In the genomic region with DNA sequence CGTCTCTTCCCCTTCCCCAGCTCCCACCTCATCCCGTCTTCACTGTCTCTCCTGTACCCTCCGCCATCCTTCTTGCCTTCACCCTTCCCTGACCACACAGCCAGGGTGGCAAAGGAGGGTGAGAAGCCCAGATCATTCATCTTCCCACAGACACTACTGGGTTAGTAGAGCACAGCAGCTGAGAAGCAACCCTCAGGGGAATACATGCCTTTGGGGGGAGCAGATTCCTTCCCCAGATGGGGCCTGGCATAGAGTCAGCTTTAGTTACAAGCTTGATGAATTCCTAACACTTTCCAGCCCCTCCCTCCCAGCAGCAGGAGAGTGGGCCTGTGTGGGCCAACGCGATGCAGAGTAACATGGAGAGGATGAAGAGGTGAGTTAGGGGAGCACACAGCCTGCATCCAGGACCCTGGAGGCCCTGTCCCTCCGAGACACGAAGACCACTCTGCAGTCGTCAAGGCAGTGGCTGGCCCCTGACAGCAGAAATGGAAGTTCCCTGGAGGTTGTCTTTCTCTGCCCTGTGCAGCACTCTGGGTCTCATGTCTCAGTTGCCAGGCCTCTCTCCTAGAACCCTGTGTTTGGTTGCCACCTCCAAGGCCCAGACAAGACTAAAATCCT, we compare ENCODE assay signal across 12 cellular contexts. TPM values are rescaled to one million over a fixed set of nuclear protein-coding genes. Genes with fewer than 3 reads are reported as not detected.
DNase-seq lines count a peak whose midpoint lies in the region; ATAC-seq and TF ChIP-seq lines count a peak whose summit lies in the region.
"Had no signal": no experiment of that assay in that cellular context is flagged by ENCODE, and none has a peak within 500 bp of the region (broad histone marks: within the 10 kb centered on the region; RNA-seq: fewer than 3 reads in every experiment).

No MANE protein-coding gene starts in this region.

- H3K36me3 Mint-ChIP-seq in activated B cell treated with CpG ODN at 0.5 μM for 24 hours (ENCODE audit: low read depth): no peaks in the 10 kb centered on the region

- H3K79me1 ChIP-seq in mesendoderm (ENCODE audit: low read length): no peaks in the 10 kb centered on the region

- H2BK120ac ChIP-seq in mesendoderm (ENCODE audit: low read depth, low read length): no peak overlapping the region

- H3K27ac ChIP-seq in A673 (ENCODE audit: low read depth, low read length, poor library complexity, severe bottlenecking) (peak overlapping the region; percentile 29), mesendoderm (ENCODE audit: low read depth, low read length) (no peak overlapping the region)

- POLR2A ChIA-PET in A673 (lab: Charles Lee; ENCODE audit: low non-redundant PET): no interaction called here
- POLR2A ChIA-PET in activated B cell treated with CpG ODN at 0.5 μM for 24 hours (lab: Charles Lee): interaction anchor here (0.6 to 31.2 kb wide), 3 partner anchors 15 to 1999 kb away, joined by 5 to 1942 read pairs (median 1136); partner anchors contain the start of gene BTG2

- H3K4me3 Mint-ChIP-seq in activated B cell treated with CpG ODN at 0.5 μM for 24 hours: peak overlapping the region; percentile 21

- CTCF ChIA-PET in A673 (lab: Charles Lee) (no interaction called here), activated B cell treated with CpG ODN at 0.5 μM for 24 hours (lab: Charles Lee) (interaction anchor here (0.6 to 2.3 kb wide), 4 partner anchors 10 to 44 kb away, joined by 3 to 9 read pairs (median 4); no protein-coding TSS in a partner anchor)

- no peak overlapping the region for H2BK5ac ChIP-seq in mesendoderm (ENCODE audit: low read length)

- H3K79me2 ChIP-seq in mesendoderm (ENCODE audit: control insufficient read depth, insufficient read depth, low read length): no peaks in the 10 kb centered on the region

- no peaks in the 10 kb centered on the region for H3K27me3 Mint-ChIP-seq in activated B cell treated with CpG ODN at 0.5 μM for 24 hours

- intact Hi-C loops in A673 (cut with micrococcal nuclease; ENCODE audit: unreplicated experiment) (no loop called here), activated B cell treated with CpG ODN at 0.5 μM for 24 hours (cut with micrococcal nuclease) (no loop called here)

- DNase-seq in A673 (ENCODE audit: low spot score) (peak; percentile 55), EH (ENCODE audit: low read depth) (peak; percentile 66), activated B cell treated with CpG ODN at 0.5 μM for 24 hours (no peak), mesendoderm (no peak), DMS79 treated with DMSO at 0.1 percent for 48 hours (lab: John Stamatoyannopoulos, UW) (no peak), T1000 (lab: John Stamatoyannopoulos, UW) (no peak), middle frontal gyrus (ENCODE audit: extremely low spot score, low spot score) (no peak)
- DNase-seq: cortex of kidney, foreskin fibroblast, T-helper 9 cell had no signal

- H3K4me1 Mint-ChIP-seq in activated B cell treated with CpG ODN at 0.5 μM for 24 hours: peaks cover 95% of the 10 kb centered on the region

- H3K18ac ChIP-seq in mesendoderm (ENCODE audit: low read length): no peak overlapping the region

- H3K4me1 ChIP-seq in A673 (ENCODE audit: insufficient read depth, low read length, poor library complexity, severe bottlenecking): peaks cover 21% of the 10 kb centered on the region
- peaks cover 10% of the 10 kb centered on the region for H3K4me1 ChIP-seq in mesendoderm (ENCODE audit: control insufficient read depth, low read depth, low read length)

- H3K4ac ChIP-seq in mesendoderm (ENCODE audit: low read depth, low read length): no peak overlapping the region

- no peak overlapping the region for H3K56ac ChIP-seq in mesendoderm (ENCODE audit: low read length)

- peak overlapping the region; percentile 57 for H3K23ac ChIP-seq in mesendoderm (ENCODE audit: low read length)

- no peaks in the 10 kb centered on the region for H3K36me3 ChIP-seq in A673 (ENCODE audit: insufficient read depth, low read length, poor library complexity, severe bottlenecking)
- no peaks in the 10 kb centered on the region for H3K36me3 ChIP-seq in mesendoderm (ENCODE audit: control insufficient read depth, insufficient read depth, low read length)

- no peak overlapping the region for H3K9ac ChIP-seq in mesendoderm (ENCODE audit: low read length)

- no peak overlapping the region for H2BK15ac ChIP-seq in mesendoderm (replicated peaks; ENCODE audit: low read depth)

- H4K8ac ChIP-seq in mesendoderm (ENCODE audit: low read depth, low read length): no peak overlapping the region

- no peaks in the 10 kb centered on the region for H3K9me3 Mint-ChIP-seq in activated B cell treated with CpG ODN at 0.5 μM for 24 hours

- TF ChIP-seq CTCF in A673 (conservative IDR thresholded peaks at IDR 0.05; ENCODE audit: low read depth, low read length) (no peak), activated B cell treated with CpG ODN at 0.5 μM for 24 hours (IDR thresholded peaks at IDR 0.05) (no peak)

- no peaks in the 10 kb centered on the region for H3K27me3 ChIP-seq in A673 (replicated peaks; ENCODE audit: insufficient read depth, low read depth, low read length, poor library complexity)
- H3K27me3 ChIP-seq in mesendoderm (ENCODE audit: insufficient read depth, low read length, poor library complexity): no peaks in the 10 kb centered on the region

- H2AK5ac ChIP-seq in mesendoderm (ENCODE audit: low read length): no peak overlapping the region

- H3K27ac Mint-ChIP-seq in activated B cell treated with CpG ODN at 0.5 μM for 24 hours: peak overlapping the region; percentile 91

- no CpG with 5 or more reads among the region's 8 CpGs for WGBS in mesendoderm (ENCODE audit: extremely low coverage, insufficient coverage, low lambda C conversion rate)

- H3K4me2 ChIP-seq in mesendoderm (ENCODE audit: low read length): no peak overlapping the region

- no peak overlapping the region for H4K5ac ChIP-seq in mesendoderm (ENCODE audit: low read length)

- BruUV-seq in A673 (replicated peaks; lab: Mats Ljungman, UMichigan): no TSS peak

- ATAC-seq in activated B cell treated with CpG ODN at 0.5 μM for 24 hours (ENCODE audit: low read depth) (no peak), HG03108 (IDR thresholded peaks at IDR 0.05; ENCODE audit: unreplicated experiment) (no peak)
- ATAC-seq: Panc1 had no signal

- H3K4me3 ChIP-seq in A673 (ENCODE audit: low read depth, low read length, poor library complexity, severe bottlenecking): no peak overlapping the region
- no peak overlapping the region for H3K4me3 ChIP-seq in mesendoderm (ENCODE audit: low read length)

- H3K9me3 ChIP-seq in A673 (ENCODE audit: low read depth, low read length, poor library complexity, severe bottlenecking): no peaks in the 10 kb centered on the region

RNA-seq across cellular contexts. Expression of gene BTG2, which starts 8.8 kb away (rescaled TPM):
- total RNA-seq in A673 (2021) (8.5 and 9.3 TPM in 2 replicates), activated B cell treated with CpG ODN at 0.5 μM for 24 hours (419 and 448 TPM in 2 replicates)
- polyA plus RNA-seq in mesendoderm (2013, experiment 1 of 2): 4.1 TPM
- polyA plus RNA-seq in mesendoderm (2013, experiment 2 of 2): 3.9 TPM

RNA-seq across cellular contexts. Expression of gene FMOD, which starts 54.4 kb away (rescaled TPM):
- total RNA-seq in A673 (2021): 0.35 and 0.69 TPM in 2 replicates
- not detected in 2 replicates for total RNA-seq in activated B cell treated with CpG ODN at 0.5 μM for 24 hours
- polyA plus RNA-seq in mesendoderm (2013, experiment 1 of 2): 0.45 TPM
- polyA plus RNA-seq in mesendoderm (2013, experiment 2 of 2): 0.34 TPM

Comparison
In these comparisons a context has a peak if more than half of its experiments do, and no peak if none do; other contexts are left out.
1. DNase-seq: peak in A673 (single experiment) and EH (single experiment); none in activated B cell treated with CpG ODN at 0.5 μM for 24 hours (single experiment), mesendoderm (single experiment), DMS79 treated with DMSO at 0.1 percent for 48 hours (single experiment), T1000 (single experiment) and middle frontal gyrus (single experiment).
2. RNA of gene BTG2, which starts 8.8 kb away (total RNA-seq): 419 to 448 TPM in activated B cell treated with CpG ODN at 0.5 μM for 24 hours; 8.5 to 9.3 TPM in A673; every median in the first group is over 10 times any median in the second.